In genomic region chr18:9136315-9137141, GRCh38 we compare ENCODE assay signal across 8 cellular contexts. TPM values are rescaled to one million over a fixed set of nuclear protein-coding genes. Genes with fewer than 3 reads are reported as not detected.
DNase-seq lines count a peak whose midpoint lies in the region; ATAC-seq lines count a peak whose summit lies in the region.

Gene ANKRD12 (plus strand): TSS chr18:9136781. CDS start chr18:9182433, 45,652 bp downstream.

- POLR2A ChIA-PET in activated CD8-positive, alpha-beta memory T cell treated with anti-CD3 and anti-CD28 coated beads for 36 hours (lab: Charles Lee), result interaction anchor here (0.5 to 4.5 kb wide), 15 partner anchors 11 to 198 kb away, joined by 3 to 45 read pairs (median 5); partner anchors contain the start of genes NDUFV2 and TWSG1

- ATAC-seq in GM21367 (IDR thresholded peaks at IDR 0.05; ENCODE audit: unreplicated experiment), result peak; percentile 66

- CTCF ChIA-PET in activated CD8-positive, alpha-beta memory T cell treated with anti-CD3 and anti-CD28 coated beads for 36 hours (lab: Charles Lee), result interaction anchor here (0.6 to 2.4 kb wide), 6 partner anchors 11 to 62 kb away, joined by 3 to 5 read pairs (median 4); no protein-coding TSS in a partner anchor

- DNase-seq in COLO668 (lab: John Stamatoyannopoulos, UW; ENCODE audit: unreplicated experiment) (peak; percentile 99), HT1080 (ENCODE audit: low read depth) (peak; percentile 96), NOMO-1 (lab: John Stamatoyannopoulos, UW; ENCODE audit: unreplicated experiment in 2 of 2) (peak; percentile 93 to 98), medulla oblongata (ENCODE audit: extremely low spot score) (peak; percentile 97)
- DNase-seq in effector CD8-positive, alpha-beta T cell (lab: John Stamatoyannopoulos, UW), result peak; percentile 92
- DNase-seq in stimulated activated CD4-positive, alpha-beta T cell treated with anti-CD3 and anti-CD28 coated beads, TNF-alpha, amount 100 ng/mL, for 48 hours (ENCODE audit: low read depth in 3 of 3), result peak; percentile 95 to 96 (median 96)

RNA-seq across cellular contexts. Expression of gene ANKRD12, which starts in this region (rescaled TPM):
- total RNA-seq in HT1080 (2014; rRNA removed; shearing (Covaris generic)), result 5.8 and 9.3 TPM in 2 replicates
- polyA plus RNA-seq in HT1080 (2015; cell fraction: cytosol; rRNA removed), result 4.0 and 4.2 TPM in 2 replicates
- 8.2 and 10.4 TPM in 2 replicates for polyA plus RNA-seq in HT1080 (2015; cell fraction: nucleus; rRNA removed)
- 10 to 100 TPM; 54.2 to 57.2 TPM for total RNA-seq in activated CD8-positive, alpha-beta memory T cell treated with anti-CD3 and anti-CD28 coated beads for 36 hours

Comparison
In these comparisons a context has a peak if more than half of its experiments do, and no peak if none do; other contexts are left out.
1. Peak in every context shown above with its lines: DNase-seq and ATAC-seq.